8 cellular contexts compared by ENCODE assay signal in the genomic region with DNA sequence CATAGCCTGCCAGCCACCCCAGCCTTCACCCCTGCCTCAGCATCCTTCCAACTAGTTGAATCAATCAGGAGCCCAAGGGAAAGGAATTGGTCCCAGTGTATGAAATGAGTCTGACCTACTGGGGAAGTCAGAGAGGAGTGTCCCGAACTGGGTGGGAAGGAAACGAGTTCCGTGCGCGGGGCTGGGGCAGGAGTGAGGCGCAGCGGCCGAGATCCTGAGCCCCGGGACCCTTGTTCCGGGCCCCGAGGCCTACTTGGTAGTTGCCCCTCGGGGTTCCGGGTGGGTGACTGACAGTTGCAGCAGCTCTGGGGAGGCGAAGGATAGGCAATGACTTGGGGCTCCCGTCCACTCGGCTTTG. TPM values are rescaled to one million over a fixed set of nuclear protein-coding genes. Genes with fewer than 3 reads are reported as not detected.
DNase-seq lines count a peak whose midpoint lies in the region; ATAC-seq and TF ChIP-seq lines count a peak whose summit lies in the region.

No MANE protein-coding gene starts in this region.

- no peaks in the 10 kb centered on the region for H3K36me3 ChIP-seq in A673 (ENCODE audit: insufficient read depth, low read length, poor library complexity, severe bottlenecking)

- no peaks in the 10 kb centered on the region for H3K36me3 Mint-ChIP-seq in naive thymus-derived CD8-positive, alpha-beta T cell

- no peaks in the 10 kb centered on the region for H3K9me3 ChIP-seq in A673 (ENCODE audit: low read depth, low read length, poor library complexity, severe bottlenecking)

- CTCF ChIA-PET in A673 (lab: Charles Lee), result interaction anchor here (0.6 to 0.9 kb wide), 3 partner anchors 152 to 958 kb away, joined by 3 to 12 read pairs (median 3); no protein-coding TSS in a partner anchor

- H3K27ac ChIP-seq in A673 (ENCODE audit: low read depth, low read length, poor library complexity, severe bottlenecking) (no peak overlapping the region), HL-60 (replicated peaks) (no peak overlapping the region; the same call in 1 of the 2 replicates)

- no peak for DNase-seq in A673 (ENCODE audit: low spot score)
- no peak for DNase-seq in HL-60 (ENCODE audit: low read depth in 1 of 2, low spot score in 1 of 2)
- peak; percentile 19 for DNase-seq in choroid plexus epithelial cell (ENCODE audit: low read depth)
- no peak for DNase-seq in naive thymus-derived CD8-positive, alpha-beta T cell
- no peak for DNase-seq in epidermal melanocyte (ENCODE audit: insufficient read length, low spot score)
- DNase-seq in hepatic stellate cell (ENCODE audit: low spot score), result no peak
- no peak for DNase-seq in kidney tubule cell (ENCODE audit: low spot score)

- no peak for ATAC-seq in naive thymus-derived CD8-positive, alpha-beta T cell
- ATAC-seq in GM19463 (IDR thresholded peaks at IDR 0.05; ENCODE audit: unreplicated experiment), result no peak

- H3K4me1 ChIP-seq in A673 (ENCODE audit: insufficient read depth, low read length, poor library complexity, severe bottlenecking), result no peaks in the 10 kb centered on the region

- peak overlapping the region; percentile 75 to 91 (median 83) for H3K27ac Mint-ChIP-seq in naive thymus-derived CD8-positive, alpha-beta T cell

- BruUV-seq in A673 (replicated peaks; lab: Mats Ljungman, UMichigan), result no TSS peak

- no peaks in the 10 kb centered on the region for H3K9me3 Mint-ChIP-seq in naive thymus-derived CD8-positive, alpha-beta T cell

- peaks cover 34% of the 10 kb centered on the region for H3K27me3 ChIP-seq in A673 (replicated peaks; ENCODE audit: insufficient read depth, low read depth, low read length, poor library complexity)
- H3K27me3 ChIP-seq in HL-60 (ENCODE audit: insufficient read depth, poor library complexity, severe bottlenecking), result no peaks in the 10 kb centered on the region

- no peaks in the 10 kb centered on the region for H3K27me3 Mint-ChIP-seq in naive thymus-derived CD8-positive, alpha-beta T cell

- TF ChIP-seq CTCF in A673 (conservative IDR thresholded peaks at IDR 0.05; ENCODE audit: low read depth, low read length), result no peak
- no peak for TF ChIP-seq CTCF in HL-60 (IDR thresholded peaks at IDR 0.05; ENCODE audit: insufficient read depth, low read length)
- no peak for TF ChIP-seq CTCF in choroid plexus epithelial cell (conservative IDR thresholded peaks at IDR 0.05; ENCODE audit: low read depth, low read length)

- H3K4me1 Mint-ChIP-seq in naive thymus-derived CD8-positive, alpha-beta T cell, result peaks cover 25 to 40% (median 31%) of the 10 kb centered on the region in 4 donors

- intact Hi-C loops in A673 (cut with micrococcal nuclease; ENCODE audit: unreplicated experiment), result loop anchor here (10.0 kb wide), 1 partner anchor 351 kb away; no protein-coding TSS in a partner anchor

- peak overlapping the region; percentile 73 to 99 (median 80) for H3K4me3 Mint-ChIP-seq in naive thymus-derived CD8-positive, alpha-beta T cell

- POLR2A ChIA-PET in A673 (lab: Charles Lee; ENCODE audit: low non-redundant PET), result no interaction called here
- POLR2A ChIA-PET in naive thymus-derived CD8-positive, alpha-beta T cell (lab: Charles Lee), result interaction anchor here (0.6 to 2.9 kb wide), 11 partner anchors 10 to 139 kb away, joined by 3 to 43 read pairs (median 5); no protein-coding TSS in a partner anchor

- H3K4me3 ChIP-seq in A673 (ENCODE audit: low read depth, low read length, poor library complexity, severe bottlenecking) (peak overlapping the region; percentile 53), HL-60 (replicated peaks; ENCODE audit: insufficient read depth, low read length) (peak overlapping the region; percentile 94), choroid plexus epithelial cell (ENCODE audit: low read depth, low read length) (peak overlapping the region; percentile 70)

RNA-seq across cellular contexts. Expression of gene PLCL2, which starts 1.1 kb away (rescaled TPM):
- 0.92 and 1.0 TPM in 2 replicates for total RNA-seq in A673 (2021)
- 10 to 100 TPM; 85.0 to 86.3 TPM for total RNA-seq in naive thymus-derived CD8-positive, alpha-beta T cell
- 10 to 100 TPM; 57.7 to 84.4 (median 69.1) TPM for polyA plus RNA-seq in naive thymus-derived CD8-positive, alpha-beta T cell

Comparison
In these comparisons a context has a peak if more than half of its experiments do, and no peak if none do; other contexts are left out.
1. RNA of gene PLCL2, which starts 1.1 kb away (total RNA-seq): 85.0 to 86.3 TPM in naive thymus-derived CD8-positive, alpha-beta T cell; 0.92 to 1.0 TPM in A673; every median in the first group is over 10 times any median in the second.
2. Peak in every context shown above with its lines, with median percentiles within 50 percentile points of each other: H3K4me3 ChIP-seq.